18 cellular contexts compared by ENCODE assay signal in genomic region chr5:93072831-93073459, GRCh38.
DNase-seq lines count a peak whose midpoint lies in the region; ATAC-seq and TF ChIP-seq lines count a peak whose summit lies in the region.
"Had no signal": no experiment of that assay in that cellular context is flagged by ENCODE, and none has a peak within 500 bp of the region (broad histone marks: within the 10 kb centered on the region; RNA-seq: fewer than 3 reads in every experiment).

No MANE protein-coding gene starts in this region.

- intact Hi-C loops in left ventricle myocardium superior (cut with micrococcal nuclease): no loop called here

- DNase-seq in GM03348 (ENCODE audit: low spot score) (peak; percentile 40), RWPE2 (ENCODE audit: low spot score) (no peak), epithelial cell of esophagus (ENCODE audit: low read depth) (peak; percentile 66), omental fat pad (ENCODE audit: low spot score) (no peak), foreskin melanocyte (no peak), islet precursor cell (no peak), left ventricle myocardium superior (no peak)
- DNase-seq: activated CD4-positive, alpha-beta T cell treated with anti-CD3 and anti-CD28 coated beads, Interleukin-2, amount 50 U/mL, for 1 hour; activated gamma-delta T cell treated with Interleukin-2 at 50 U/mL for 16 hours; anterior cingulate cortex; COR-L47; DND-41; glutamatergic neuron; NCI-H524; retina; SHP77 treated with DMSO at 0.1 percent for 48 hours; T-helper 1 cell had no signal

- peaks cover 15% of the 10 kb centered on the region for H3K4me1 ChIP-seq in RWPE2 (ENCODE audit: insufficient read depth, poor library complexity, severe bottlenecking)

- ATAC-seq in RWPE2 (ENCODE audit: low read depth) (peak; percentile 89), omental fat pad (ENCODE audit: low FRiP score) (peak; percentile 81), left ventricle myocardium superior (no peak), HG02981 (IDR thresholded peaks at IDR 0.05; ENCODE audit: unreplicated experiment) (no peak)

- peak overlapping the region; percentile 42 for H3K27ac ChIP-seq in RWPE2 (ENCODE audit: poor library complexity, severe bottlenecking)

- no peaks in the 10 kb centered on the region for H3K27me3 ChIP-seq in RWPE2 (ENCODE audit: insufficient read depth, poor library complexity, severe bottlenecking)

- TF ChIP-seq CTCF in RWPE2 (IDR thresholded peaks at IDR 0.05; ENCODE audit: poor library complexity, severe bottlenecking): no peak
- no peak for TF ChIP-seq CTCF in epithelial cell of esophagus (IDR thresholded peaks at IDR 0.05; ENCODE audit: insufficient read depth, low read depth, low read length, missing control alignments)
- TF ChIP-seq CTCF in omental fat pad (IDR thresholded peaks at IDR 0.05): no peak

- H3K36me3 ChIP-seq in RWPE2 (ENCODE audit: low read depth): no peaks in the 10 kb centered on the region

- H3K4me3 ChIP-seq in RWPE2 (ENCODE audit: severe bottlenecking) (no peak overlapping the region), epithelial cell of esophagus (ENCODE audit: low read length) (no peak overlapping the region)

- no peaks in the 10 kb centered on the region for H3K9me3 ChIP-seq in RWPE2 (ENCODE audit: severe bottlenecking)

Comparison
In these comparisons a context has a peak if more than half of its experiments do, and no peak if none do; other contexts are left out.
1. DNase-seq: peak in GM03348 (single experiment) and epithelial cell of esophagus (single experiment); none in RWPE2 (single experiment), omental fat pad (single experiment), foreskin melanocyte (single experiment), islet precursor cell (single experiment) and left ventricle myocardium superior (single experiment).
2. ATAC-seq: peak in RWPE2 (single experiment) and omental fat pad (single experiment); none in left ventricle myocardium superior (single experiment) and HG02981 (single experiment).